17 cellular contexts compared by ENCODE assay signal in genomic region chr10:30663445-30663844, GRCh38. TPM values are rescaled to one million over a fixed set of nuclear protein-coding genes. Genes with fewer than 3 reads are reported as not detected.
DNase-seq lines count a peak whose midpoint lies in the region; ATAC-seq, FAIRE-seq and TF ChIP-seq lines count a peak whose summit lies in the region.
"Not testable (repeated sequence)": the region's sequence is repeated elsewhere in the genome, so short reads cannot be mapped to it uniquely, and the experiment has no call there.
"Had no signal": no experiment of that assay in that cellular context is flagged by ENCODE, and none has a peak within 500 bp of the region (broad histone marks: within the 10 kb centered on the region; RNA-seq: fewer than 3 reads in every experiment).

No MANE protein-coding gene starts in this region.

- not testable (repeated sequence) for H3K9me2 ChIP-seq in Karpas-422 (replicated peaks; ENCODE audit: insufficient read depth, low read length)

- not testable (repeated sequence) for H3K9me3 ChIP-seq in Karpas-422 (ENCODE audit: low read length); GM12878 (replicated peaks; ENCODE audit: control insufficient read depth, insufficient read depth, low read length); upper lobe of left lung

- H3K9ac ChIP-seq in Karpas-422 (ENCODE audit: low read length); GM12878 (ENCODE audit: control insufficient read depth, insufficient read depth, low read length): not testable (repeated sequence)

- not testable (repeated sequence) for H3K36me3 ChIP-seq in Karpas-422 (ENCODE audit: insufficient read depth, low read length); GM12878 (ENCODE audit: control insufficient read depth in 2 of 2, insufficient read depth in 2 of 2, low read length in 1 of 2); upper lobe of left lung

- SMC1A ChIA-PET in GM12878 (lab: Charles Lee; ENCODE audit: uncharacterized antibody, unreplicated experiment), result interaction anchor here (0.7 kb wide), 1 partner anchor 25 kb away, joined by 3 read pairs; no protein-coding TSS in a partner anchor

- TF ChIP-seq EP300 in GM12878 (IDR thresholded peaks at IDR 0.05; ENCODE audit: borderline replicate concordance in 1 of 2, control insufficient read depth in 1 of 2, low read depth in 2 of 2, low read length in 2 of 2); upper lobe of left lung (IDR thresholded peaks at IDR 0.05): not testable (repeated sequence)

- in situ Hi-C loops in GM12878 (cut with MboI), result not testable (repeated sequence)

- not testable (repeated sequence) for BruUV-seq in GM12878 (replicated peaks; lab: Mats Ljungman, UMichigan)

- TF ChIP-seq RAD21 in GM12878 (IDR thresholded peaks at IDR 0.05; ENCODE audit: insufficient read depth, low read depth, low read length), result not testable (repeated sequence)

- not testable (repeated sequence) for H3K4me3 ChIP-seq in Karpas-422 (ENCODE audit: low read length); GM12878; upper lobe of left lung

- H2AFZ ChIP-seq in Karpas-422 (ENCODE audit: low read length); GM12878 (ENCODE audit: control insufficient read depth, low read depth, low read length): not testable (repeated sequence)

- TF ChIP-seq POLR2A in GM12878 (IDR thresholded peaks at IDR 0.05; ENCODE audit: low read depth, low read length); upper lobe of left lung (IDR thresholded peaks at IDR 0.05): not testable (repeated sequence)

- 28% methylated on average over 5 of the region's 7 CpGs for WGBS in GM12878 (ENCODE audit: insufficient coverage, insufficient replicate concordance, low lambda C conversion rate, missing lambda C conversion rate)
- WGBS in upper lobe of left lung, 2 donors, result 66 to 81% methylated on average over 6 of the region's 7 CpGs

- DNase-seq in GM18507 (ENCODE audit: extremely low spot score, insufficient read length, low read depth); Karpas-422; GM12878 (ENCODE audit: low read depth, low spot score); upper lobe of left lung: not testable (repeated sequence)

- H3K4me1 ChIP-seq in Karpas-422 (ENCODE audit: low read length); upper lobe of left lung: not testable (repeated sequence)
- H3K4me1 ChIP-seq in GM12878 (ENCODE audit: control insufficient read depth, insufficient read depth, low read length), result peaks cover 15% of the 10 kb centered on the region

- H3K27me3 ChIP-seq in Karpas-422 (ENCODE audit: low read length); GM12878 (replicated peaks in 1 of 2; ENCODE audit: control insufficient read depth in 2 of 2, insufficient read depth in 2 of 2, low read length in 1 of 2); upper lobe of left lung: not testable (repeated sequence)

- FAIRE-seq in GM18507 (lab: Jason Lieb, UNC), result peak; percentile 95
- FAIRE-seq in GM12878 (lab: Jason Lieb, UNC), result peak; percentile 97

- H3K79me2 ChIP-seq in Karpas-422 (ENCODE audit: low read length); GM12878 (ENCODE audit: control insufficient read depth, insufficient read depth, low read length): not testable (repeated sequence)

- intact Hi-C loops in GM12878 (cut with micrococcal nuclease; ENCODE audit: unreplicated experiment), result not testable (repeated sequence)

- POLR2A ChIA-PET in GM12878 (lab: Charles Lee), result not testable (repeated sequence)

- ATAC-seq in GM19324 (IDR thresholded peaks at IDR 0.05; ENCODE audit: low FRiP score, unreplicated experiment) (peak; percentile 81), GM21526 (IDR thresholded peaks at IDR 0.05; ENCODE audit: low FRiP score, unreplicated experiment) (peak; percentile 88), HG02759 (IDR thresholded peaks at IDR 0.05; ENCODE audit: unreplicated experiment) (peak; percentile 60), HG03095 (IDR thresholded peaks at IDR 0.05; ENCODE audit: unreplicated experiment) (peak; percentile 82), GM12878 (peak; percentile 98), upper lobe of left lung (ENCODE audit: low FRiP score in 2 of 2) (peak; percentile 31 to 53)

- RAD21 ChIA-PET in GM12878 (lab: Charles Lee; ENCODE audit: unreplicated experiment), result interaction anchor here (1.4 kb wide), 1 partner anchor 24 kb away, joined by 5 read pairs; no protein-coding TSS in a partner anchor

- not testable (repeated sequence) for TF ChIP-seq CTCF in GM12878 (IDR thresholded peaks at IDR 0.05 in 2 of 3, conservative IDR thresholded peaks at IDR 0.05 in 1 of 3; ENCODE audit: control insufficient read depth in 2 of 3, extremely low read depth in 1 of 3, insufficient read depth in 1 of 3, low read depth in 3 of 3, low read length in 3 of 3); upper lobe of left lung (IDR thresholded peaks at IDR 0.05)

- not testable (repeated sequence) for H4K20me1 ChIP-seq in Karpas-422 (ENCODE audit: insufficient read depth, low read depth, low read length); GM12878 (ENCODE audit: control insufficient read depth, insufficient read depth)

- H3K4me2 ChIP-seq in Karpas-422 (ENCODE audit: low read depth, low read length, poor library complexity, severe bottlenecking), result peak overlapping the region; percentile 23
- peak overlapping the region; percentile 22; the same call in 1 of the 2 replicates for H3K4me2 ChIP-seq in GM12878 (ENCODE audit: control insufficient read depth, insufficient read depth)

- CTCF ChIA-PET in GM12878 (lab: Yijun Ruan, JAX), result interaction anchor here (1.2 to 2.4 kb wide), 3 partner anchors 24 to 82 kb away, joined by 4 to 7 read pairs (median 7); no protein-coding TSS in a partner anchor

- not testable (repeated sequence) for H3K27ac ChIP-seq in Karpas-422 (ENCODE audit: low read length); GM12878 (ENCODE audit: control insufficient read depth, insufficient read depth); upper lobe of left lung

TF ChIP-seq in GM12878, 131 proteins besides CTCF, POLR2A, EP300 and RAD21:
- peak; percentile 76; the same call in 1 of the 2 replicates for TF ChIP-seq SPI1 (IDR thresholded peaks at IDR 0.05; ENCODE audit: borderline replicate concordance, insufficient read depth, low read depth, low read length)
- peak; percentile 48; the same call in 1 of the 2 replicates for TF ChIP-seq ZBTB40 (IDR thresholded peaks at IDR 0.05; ENCODE audit: borderline replicate concordance)
- 0 out of 4 replicates have a peak, but pooled peaks of 1 of the 2 experiments have one; percentile 27 for TF ChIP-seq IKZF2 (IDR thresholded peaks at IDR 0.05)

RNA-seq across cellular contexts. Expression of gene LYZL2, which starts 33.9 kb away (rescaled TPM):
- total RNA-seq in Karpas-422 (2014; rRNA removed; shearing (Covaris generic); ENCODE audit: low replicate concordance), result not detected in 2 replicates
- total RNA-seq in GM12878 (2013; cell fraction: nucleolus; rRNA removed), result not detected in 2 replicates
- total RNA-seq in GM12878 (2014; rRNA removed) (not detected in 2 replicates), GM12878 (2014; rRNA removed; fragmentation: Illumina TruSeq; extraction: Trizol) (not detected in 2 replicates), GM12878 (2021) (not detected in 2 replicates), upper lobe of left lung (not detected)
- polyA plus RNA-seq in GM12878 (2011; ENCODE audit: low read depth), result not detected
- polyA plus RNA-seq in GM12878 (2011; rRNA removed) (not detected in 2 replicates), GM12878 (2014; fragmentation: Illumina TruSeq; extraction: Trizol) (not detected in 2 replicates), GM12878 (2014; fragmentation: Nextera tagmentation; extraction: Ambion mirVana) (not detected), GM12878 (2014; rRNA removed) (not detected in 2 replicates), GM12878 (2016; fragmentation: Nextera tagmentation; extraction: Ambion mirVana) (not detected)
- not detected in 2 replicates for polyA plus RNA-seq in GM12878 (2011; cell fraction: cytosol; rRNA removed)
- polyA plus RNA-seq in GM12878 (2011; cell fraction: nucleus; rRNA removed), result not detected in 2 replicates
- polyA plus RNA-seq in GM12878 (2012), result not detected in 2 replicates
- not detected in 2 replicates for polyA minus RNA-seq in GM12878 (2011; rRNA and poly(A)+ RNA removed)
- not detected in 2 replicates for polyA minus RNA-seq in GM12878 (2011; cell fraction: cytosol; rRNA and poly(A)+ RNA removed)
- polyA minus RNA-seq in GM12878 (2011; cell fraction: nucleus; rRNA and poly(A)+ RNA removed), result not detected in 2 replicates
- total RNA-seq: activated T-cell treated with anti-CD3 and anti-CD28 coated beads, Interleukin-2, amount 50 U/mL, for 4 hours; CD4-positive, alpha-beta memory T cell; HT1080; naive thymus-derived CD8-positive, alpha-beta T cell; osteocyte; Right ventricle myocardium superior; spleen; stomach; transverse colon had no signal
- polyA plus RNA-seq: CD4-positive, alpha-beta memory T cell; naive thymus-derived CD8-positive, alpha-beta T cell; spleen; stomach had no signal

Comparison
In these comparisons a context has a peak if more than half of its experiments do, and no peak if none do; other contexts are left out.
1. ATAC-seq: peak in every context shown above with its lines; median percentile 98 in GM12878; 88 in GM21526; 82 in HG03095; 81 in GM19324; 60 in HG02759; 42 in upper lobe of left lung.